In genomic region chr1:8004113-8004802, GRCh38 we compare ENCODE assay signal across 11 cellular contexts. TPM values are rescaled to one million over a fixed set of nuclear protein-coding genes. Genes with fewer than 3 reads are reported as not detected.
DNase-seq lines count a peak whose midpoint lies in the region; ATAC-seq and TF ChIP-seq lines count a peak whose summit lies in the region.
"Had no signal": no experiment of that assay in that cellular context is flagged by ENCODE, and none has a peak within 500 bp of the region (broad histone marks: within the 10 kb centered on the region; RNA-seq: fewer than 3 reads in every experiment).

No MANE protein-coding gene starts in this region.

- H3K36me3 Mint-ChIP-seq in CD4-positive, alpha-beta T cell (ENCODE audit: low read depth) = peaks cover 17% of the 10 kb centered on the region
- H3K36me3 Mint-ChIP-seq in activated CD4-positive, alpha-beta T cell treated with anti-CD3 and anti-CD28 coated beads, Interleukin-2, amount 10 ng/mL, durations not matched to agents 7 days and 5 days (ENCODE audit: low read depth) = no peaks in the 10 kb centered on the region

- no peaks in the 10 kb centered on the region for H3K4me1 Mint-ChIP-seq in CD4-positive, alpha-beta T cell (ENCODE audit: low read depth)
- H3K4me1 Mint-ChIP-seq in activated CD4-positive, alpha-beta T cell treated with anti-CD3 and anti-CD28 coated beads, Interleukin-2, amount 10 ng/mL, durations not matched to agents 7 days and 5 days = no peaks in the 10 kb centered on the region
- H3K4me1 Mint-ChIP-seq: activated naive CD4-positive, alpha-beta T cell treated with anti-CD3 and anti-CD28 coated beads, Interleukin-2, amount 50 U/mL, for 24 hours had no signal

- intact Hi-C loops in Panc1 (cut with micrococcal nuclease; ENCODE audit: unreplicated experiment) = no loop called here
- intact Hi-C loops in CD4-positive, alpha-beta T cell (cut with DNase I, micrococcal nuclease) = no loop called here

- H3K27me3 ChIP-seq in AG04450 (ENCODE audit: control insufficient read depth, insufficient read depth, low read length) = no peaks in the 10 kb centered on the region
- H3K27me3 ChIP-seq in Panc1 (ENCODE audit: control insufficient read depth, insufficient read depth, low read length) = no peaks in the 10 kb centered on the region
- H3K27me3 ChIP-seq in CD4-positive, alpha-beta T cell (ENCODE audit: control insufficient read depth, insufficient read depth, low read length) = no peaks in the 10 kb centered on the region
- H3K27me3 ChIP-seq: BLaER1 had no signal

- no peaks in the 10 kb centered on the region for H3K9me3 ChIP-seq in AG04450 (ENCODE audit: control insufficient read depth, insufficient read depth, low read length)
- H3K9me3 ChIP-seq in Panc1 (ENCODE audit: control insufficient read depth, insufficient read depth, low read depth, low read length) = no peaks in the 10 kb centered on the region
- no peaks in the 10 kb centered on the region for H3K9me3 ChIP-seq in CD4-positive, alpha-beta T cell (ENCODE audit: control insufficient read depth, low read length)
- H3K9me3 ChIP-seq: BLaER1 had no signal

- BruUV-seq in Panc1 (replicated peaks; lab: Mats Ljungman, UMichigan) = TSS peak; percentile 4

- POLR2A ChIA-PET in AG04450 (lab: Yijun Ruan, JAX) (interaction anchor here (0.9 to 1.7 kb wide), 4 partner anchors 10 to 339 kb away, joined by 3 to 7 read pairs (median 4); no protein-coding TSS in a partner anchor), Panc1 (lab: Charles Lee) (no interaction called here)
- POLR2A ChIA-PET in CD4-positive, alpha-beta T cell (lab: Charles Lee) = no interaction called here
- POLR2A ChIA-PET in activated CD4-positive, alpha-beta T cell treated with anti-CD3 and anti-CD28 coated beads, Interleukin-2, amount 10 ng/mL, durations not matched to agents 7 days and 5 days (lab: Charles Lee) = interaction anchor here (0.6 kb wide), 1 partner anchor 30 kb away, joined by 6 read pairs; no protein-coding TSS in a partner anchor

- no peak overlapping the region for H3K27ac Mint-ChIP-seq in CD4-positive, alpha-beta T cell
- H3K27ac Mint-ChIP-seq in activated CD4-positive, alpha-beta T cell treated with anti-CD3 and anti-CD28 coated beads, Interleukin-2, amount 10 ng/mL, durations not matched to agents 7 days and 5 days = no peak overlapping the region
- H3K27ac Mint-ChIP-seq: activated naive CD4-positive, alpha-beta T cell treated with anti-CD3 and anti-CD28 coated beads, Interleukin-2, amount 50 U/mL, for 24 hours had no signal

- H3K36me3 ChIP-seq in Panc1 (ENCODE audit: control insufficient read depth, insufficient read depth, low read length) = no peaks in the 10 kb centered on the region
- H3K36me3 ChIP-seq: BLaER1 had no signal

- peaks cover 67% of the 10 kb centered on the region for H3K4me1 ChIP-seq in Panc1 (ENCODE audit: control insufficient read depth, insufficient read depth, low read length)

- H3K27ac ChIP-seq in AG04450 (ENCODE audit: low read depth, low read length) = peak overlapping the region; percentile 96
- H3K27ac ChIP-seq in Panc1 (ENCODE audit: low read length) = peak overlapping the region; percentile 98
- no peak overlapping the region for H3K27ac ChIP-seq in CD4-positive, alpha-beta T cell (ENCODE audit: low read depth, low read length)
- H3K27ac ChIP-seq: BLaER1 had no signal

- CTCF ChIA-PET in AG04450 (lab: Charles Lee) (no interaction called here), Panc1 (lab: Charles Lee) (interaction anchor here (0.7 kb wide), 2 partner anchors 13 to 52 kb away, joined by 3 to 5 read pairs; no protein-coding TSS in a partner anchor)
- CTCF ChIA-PET in CD4-positive, alpha-beta T cell (lab: Charles Lee) = no interaction called here
- CTCF ChIA-PET in activated CD4-positive, alpha-beta T cell treated with anti-CD3 and anti-CD28 coated beads, Interleukin-2, amount 10 ng/mL, durations not matched to agents 7 days and 5 days (lab: Charles Lee) = interaction anchor here (0.8 to 2.0 kb wide), 2 partner anchors 10 to 11 kb away, joined by 5 to 7 read pairs; no protein-coding TSS in a partner anchor

- no peaks in the 10 kb centered on the region for H3K9me3 Mint-ChIP-seq in CD4-positive, alpha-beta T cell
- no peaks in the 10 kb centered on the region for H3K9me3 Mint-ChIP-seq in activated CD4-positive, alpha-beta T cell treated with anti-CD3 and anti-CD28 coated beads, Interleukin-2, amount 10 ng/mL, durations not matched to agents 7 days and 5 days
- H3K9me3 Mint-ChIP-seq: activated naive CD4-positive, alpha-beta T cell treated with anti-CD3 and anti-CD28 coated beads, Interleukin-2, amount 50 U/mL, for 24 hours had no signal

- no peaks in the 10 kb centered on the region for H3K27me3 Mint-ChIP-seq in CD4-positive, alpha-beta T cell
- no peaks in the 10 kb centered on the region for H3K27me3 Mint-ChIP-seq in activated CD4-positive, alpha-beta T cell treated with anti-CD3 and anti-CD28 coated beads, Interleukin-2, amount 10 ng/mL, durations not matched to agents 7 days and 5 days
- H3K27me3 Mint-ChIP-seq: activated naive CD4-positive, alpha-beta T cell treated with anti-CD3 and anti-CD28 coated beads, Interleukin-2, amount 50 U/mL, for 24 hours had no signal

- DNase-seq in AG04450 (ENCODE audit: low read depth, low spot score) = no peak
- no peak for DNase-seq in Panc1 (ENCODE audit: low read depth, low spot score)
- DNase-seq in fibroblast of mammary gland (ENCODE audit: low read depth) = no peak
- peak in 39 of 56 donors; percentile 11 to 88 (median 40) for DNase-seq in nucleus accumbens (lab: John Stamatoyannopoulos, UW)
- no peak for DNase-seq in CD4-positive, alpha-beta T cell
- DNase-seq in activated CD4-positive, alpha-beta T cell treated with anti-CD3 and anti-CD28 coated beads, Interleukin-2, amount 10 ng/mL, durations not matched to agents 7 days and 5 days = no peak
- DNase-seq in GM20000 (ENCODE audit: low spot score) = no peak
- DNase-seq in NCI-H1436 (lab: John Stamatoyannopoulos, UW) = no peak
- DNase-seq: SIG-M5 had no signal

- in situ Hi-C loops in Panc1 (cut with HindIII; ENCODE audit: low pct_unique_long_range_greater_than_20kb, low sequenced_read_pairs) = no loop called here

- no peak for TF ChIP-seq CTCF in AG04450 (IDR thresholded peaks at IDR 0.05; ENCODE audit: low read depth, low read length)
- TF ChIP-seq CTCF in Panc1 (IDR thresholded peaks at IDR 0.05) = no peak
- no peak for TF ChIP-seq CTCF in fibroblast of mammary gland (conservative IDR thresholded peaks at IDR 0.05; ENCODE audit: control insufficient read depth, insufficient read depth, low read depth, low read length)
- TF ChIP-seq CTCF in CD4-positive, alpha-beta T cell (IDR thresholded peaks at IDR 0.05) = no peak
- TF ChIP-seq CTCF in GM20000 (IDR thresholded peaks at IDR 0.05; ENCODE audit: extremely low read depth, missing control alignments) = no peak

- H3K4me3 Mint-ChIP-seq in CD4-positive, alpha-beta T cell = no peak overlapping the region
- H3K4me3 Mint-ChIP-seq in activated CD4-positive, alpha-beta T cell treated with anti-CD3 and anti-CD28 coated beads, Interleukin-2, amount 10 ng/mL, durations not matched to agents 7 days and 5 days = no peak overlapping the region
- H3K4me3 Mint-ChIP-seq: activated naive CD4-positive, alpha-beta T cell treated with anti-CD3 and anti-CD28 coated beads, Interleukin-2, amount 50 U/mL, for 24 hours had no signal

- H3K4me3 ChIP-seq in AG04450 (ENCODE audit: low read depth, low read length) (peak overlapping the region; percentile 25; the same call in 1 of the 2 replicates), Panc1 (ENCODE audit: low read depth in 2 of 2, low read length in 2 of 2) (peak overlapping the region in 1 of 2 experiments; percentile 31; a peak in 2 of 4 replicates), fibroblast of mammary gland (ENCODE audit: control insufficient read depth, low read depth, low read length) (peak overlapping the region; percentile 19)
- H3K4me3 ChIP-seq: BLaER1 had no signal

- peak; percentile 33 for ATAC-seq in Panc1
- ATAC-seq in CD4-positive, alpha-beta T cell (ENCODE audit: poor library complexity) = no peak

RNA-seq across cellular contexts. Expression of gene ERRFI1, which starts 21.9 kb away (rescaled TPM):
- polyA plus RNA-seq in AG04450 (2011; rRNA removed) = 102 and 105 TPM in 2 replicates
- polyA minus RNA-seq in AG04450 (2011; rRNA and poly(A)+ RNA removed) = 47.7 and 49.1 TPM in 2 replicates
- total RNA-seq in Panc1 (2021; ENCODE audit: unreplicated experiment) = 299 TPM
- 276 TPM for polyA plus RNA-seq in Panc1 (2012; ENCODE audit: insufficient read length)
- 1 to 10 TPM; 3.6 TPM for total RNA-seq in CD4-positive, alpha-beta T cell
- under 1 TPM; 0.22 to 0.35 TPM for total RNA-seq in activated CD4-positive, alpha-beta T cell treated with anti-CD3 and anti-CD28 coated beads, Interleukin-2, amount 10 ng/mL, durations not matched to agents 7 days and 5 days

RNA-seq across cellular contexts. Expression of gene PARK7, which starts 42.7 kb away (rescaled TPM):
- 403 and 479 TPM in 2 replicates for polyA plus RNA-seq in AG04450 (2011; rRNA removed)
- polyA minus RNA-seq in AG04450 (2011; rRNA and poly(A)+ RNA removed) = 107 and 112 TPM in 2 replicates
- total RNA-seq in Panc1 (2021; ENCODE audit: unreplicated experiment) = 448 TPM
- polyA plus RNA-seq in Panc1 (2012; ENCODE audit: insufficient read length) = 436 TPM
- total RNA-seq in CD4-positive, alpha-beta T cell = 10 to 100 TPM; 57.7 to 62.4 TPM
- total RNA-seq in activated CD4-positive, alpha-beta T cell treated with anti-CD3 and anti-CD28 coated beads, Interleukin-2, amount 10 ng/mL, durations not matched to agents 7 days and 5 days = 100 to 1,000 TPM; 226 to 232 TPM

Comparison
In these comparisons a context has a peak if more than half of its experiments do, and no peak if none do; other contexts are left out.
1. DNase-seq: peak in nucleus accumbens (39 of 56); none in AG04450 (single experiment), Panc1 (single experiment), fibroblast of mammary gland (single experiment), CD4-positive, alpha-beta T cell (0 of 10), activated CD4-positive, alpha-beta T cell treated with anti-CD3 and anti-CD28 coated beads, Interleukin-2, amount 10 ng/mL, durations not matched to agents 7 days and 5 days (single experiment), GM20000 (single experiment) and NCI-H1436 (single experiment).
2. RNA of gene ERRFI1, which starts 21.9 kb away (total RNA-seq): 299 TPM in Panc1 (single experiment); 3.6 TPM in CD4-positive, alpha-beta T cell and 0.22 to 0.35 TPM in activated CD4-positive, alpha-beta T cell treated with anti-CD3 and anti-CD28 coated beads, Interleukin-2, amount 10 ng/mL, durations not matched to agents 7 days and 5 days; every median in the first group is over 10 times any median in the second.
3. CTCF ChIA-PET loops: an anchor here in Panc1 (0.7 kb wide) and activated CD4-positive, alpha-beta T cell treated with anti-CD3 and anti-CD28 coated beads, Interleukin-2, amount 10 ng/mL, durations not matched to agents 7 days and 5 days (0.8 to 2.0 kb wide); none called in AG04450 and CD4-positive, alpha-beta T cell.
4. POLR2A ChIA-PET loops: an anchor here in AG04450 (0.9 to 1.7 kb wide) and activated CD4-positive, alpha-beta T cell treated with anti-CD3 and anti-CD28 coated beads, Interleukin-2, amount 10 ng/mL, durations not matched to agents 7 days and 5 days (0.6 kb wide); none called in Panc1 and CD4-positive, alpha-beta T cell.